ENCODE assay signal across 8 cellular contexts in the genomic region with DNA sequence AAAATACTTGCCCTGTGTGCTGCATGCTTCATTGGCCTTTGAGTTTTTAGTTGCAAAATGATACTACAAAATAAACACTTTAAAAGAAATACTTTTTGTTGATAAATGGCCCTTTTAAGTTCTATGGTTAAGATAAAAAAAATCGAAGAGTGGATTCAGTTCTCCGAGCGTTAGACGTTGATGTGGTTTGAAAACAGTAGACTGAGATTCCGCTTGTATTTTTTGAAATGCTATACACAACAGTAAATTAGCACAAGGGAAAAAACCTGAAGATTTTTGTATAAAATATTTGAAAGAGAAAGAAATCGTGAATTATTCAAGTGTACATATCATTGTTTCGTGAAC. TPM values are rescaled to one million over a fixed set of nuclear protein-coding genes. Genes with fewer than 3 reads are reported as not detected.
DNase-seq lines count a peak whose midpoint lies in the region; ATAC-seq, FAIRE-seq and TF ChIP-seq lines count a peak whose summit lies in the region.

No MANE protein-coding gene starts in this region.

- H3K36me3 ChIP-seq in cardiac muscle cell (no peaks in the 10 kb centered on the region), K562 (ENCODE audit: control insufficient read depth, insufficient read depth, low read length) (peaks cover 37% of the 10 kb centered on the region), mesendoderm (ENCODE audit: control insufficient read depth, insufficient read depth, low read length) (no peaks in the 10 kb centered on the region), upper lobe of right lung (no peaks in the 10 kb centered on the region)

- H3K9me3 ChIP-seq in cardiac muscle cell (ENCODE audit: low read depth), result no peaks in the 10 kb centered on the region
- H3K9me3 ChIP-seq in K562 (replicated peaks; ENCODE audit: control insufficient read depth, insufficient read depth, low read depth, low read length), result no peaks in the 10 kb centered on the region
- no peaks in the 10 kb centered on the region for H3K9me3 ChIP-seq in upper lobe of right lung

- no peak overlapping the region for H3K4ac ChIP-seq in mesendoderm (ENCODE audit: low read depth, low read length)

- CTCF ChIA-PET in K562 (lab: Yijun Ruan, JAX; ENCODE audit: low intra/inter-chr PET ratio), result no interaction called here

- peaks cover 78% of the 10 kb centered on the region for H3K79me2 ChIP-seq in K562 (ENCODE audit: control insufficient read depth, insufficient read depth, low read length)
- peaks cover 33% of the 10 kb centered on the region for H3K79me2 ChIP-seq in mesendoderm (ENCODE audit: control insufficient read depth, insufficient read depth, low read length)

- H3K56ac ChIP-seq in mesendoderm (ENCODE audit: low read length), result no peak overlapping the region

- ATAC-seq in left cardiac atrium (no peak), K562 (no peak), upper lobe of right lung (no peak), HG03097 (IDR thresholded peaks at IDR 0.05; ENCODE audit: low FRiP score, unreplicated experiment) (no peak)

- no peak overlapping the region for H3K27ac ChIP-seq in cardiac muscle cell
- H3K27ac ChIP-seq in K562 (ENCODE audit: extremely low read depth, low read depth, low read length), result peak overlapping the region; percentile 98; the same call in 2 of the 3 replicates
- no peak overlapping the region for H3K27ac ChIP-seq in mesendoderm (ENCODE audit: low read depth, low read length)
- H3K27ac ChIP-seq in upper lobe of right lung, result peak overlapping the region; percentile 100

- peak overlapping the region; percentile 37 to 85; a peak in 3 of 4 replicates for H3K9ac ChIP-seq in K562 (ENCODE audit: insufficient read depth in 1 of 2, low read depth in 2 of 2, low read length in 2 of 2)
- peak overlapping the region; percentile 75 for H3K9ac ChIP-seq in mesendoderm (ENCODE audit: low read length)

- H4K8ac ChIP-seq in mesendoderm (ENCODE audit: low read depth, low read length), result no peak overlapping the region

- no peak overlapping the region for H4K5ac ChIP-seq in mesendoderm (ENCODE audit: low read length)

- H3K9me1 ChIP-seq in K562 (ENCODE audit: control insufficient read depth, insufficient read depth, low read length), result peaks cover 4% of the 10 kb centered on the region

- H3K18ac ChIP-seq in mesendoderm (ENCODE audit: low read length), result no peak overlapping the region

- H2BK5ac ChIP-seq in mesendoderm (ENCODE audit: low read length), result no peak overlapping the region

- no peak for TF ChIP-seq EP300 in K562 (IDR thresholded peaks at IDR 0.05; ENCODE audit: low read length)

- DNase-seq in cardiac muscle cell (ENCODE audit: low read depth in 1 of 2, low spot score in 1 of 2) (no peak), left cardiac atrium (no peak), K562 (ENCODE audit: extremely low read depth in 1 of 4, low spot score in 3 of 4) (no peak), mesendoderm (no peak), upper lobe of right lung (no peak), SKM-1 treated with dmso at 0.1 percent for 144 hours (lab: John Stamatoyannopoulos, UW; ENCODE audit: unreplicated experiment) (no peak), H4 (ENCODE audit: low spot score) (no peak)

- no peak for TF ChIP-seq POLR2A in K562 (conservative IDR thresholded peaks at IDR 0.05)

- no peak overlapping the region for H2AFZ ChIP-seq in K562 (ENCODE audit: low read depth, low read length)

- TSS peak; percentile 34 for BruUV-seq in K562 (replicated peaks; lab: Mats Ljungman, UMichigan)

- FAIRE-seq in K562 (lab: Jason Lieb, UNC), result no peak

- H3K4me1 ChIP-seq in cardiac muscle cell (ENCODE audit: low read depth), result peaks cover 35% of the 10 kb centered on the region
- peaks cover 17 to 49% of the 10 kb centered on the region in 2 experiments for H3K4me1 ChIP-seq in K562 (replicated peaks in 1 of 2; ENCODE audit: control insufficient read depth in 2 of 2, insufficient read depth in 2 of 2, low read length in 2 of 2)
- H3K4me1 ChIP-seq in mesendoderm (ENCODE audit: control insufficient read depth, low read depth, low read length), result peaks cover 14% of the 10 kb centered on the region
- peaks cover 44% of the 10 kb centered on the region for H3K4me1 ChIP-seq in upper lobe of right lung

- POLR2A ChIA-PET in K562 (lab: Yijun Ruan, JAX), result interaction anchor here (0.6 to 1.1 kb wide), 2 partner anchors 123 to 133 kb away, joined by 3 read pairs; no protein-coding TSS in a partner anchor

- TF ChIP-seq CTCF in cardiac muscle cell (IDR thresholded peaks at IDR 0.05; ENCODE audit: low read depth, low read length) (no peak), K562 (IDR thresholded peaks at IDR 0.05 in 2 of 3, conservative IDR thresholded peaks at IDR 0.05 in 1 of 3; ENCODE audit: insufficient read depth in 2 of 3, low read depth in 1 of 3, low read length in 3 of 3) (no peak), upper lobe of right lung (IDR thresholded peaks at IDR 0.05) (no peak)

- WGBS in K562 (ENCODE audit: insufficient coverage, low coverage, missing lambda C conversion rate), result 0% methylated on average over 7 of the region's 7 CpGs
- WGBS in mesendoderm (ENCODE audit: extremely low coverage, insufficient coverage, low lambda C conversion rate), result 100% methylated on average over 6 of the region's 7 CpGs

- H3K79me1 ChIP-seq in mesendoderm (ENCODE audit: low read length), result peaks cover 16% of the 10 kb centered on the region

- in situ Hi-C loops in K562 (cut with MboI), result no loop called here

- H2BK120ac ChIP-seq in mesendoderm (ENCODE audit: low read depth, low read length), result no peak overlapping the region

- intact Hi-C loops in left cardiac atrium (cut with DNase I) (loop anchor here (2.0 to 10.0 kb wide), 4 partner anchors 85 to 165 kb away; no protein-coding TSS in a partner anchor), K562 (cut with micrococcal nuclease) (loop anchor here (1.0 to 5.0 kb wide), 4 partner anchors 85 to 165 kb away; no protein-coding TSS in a partner anchor), upper lobe of right lung (cut with DNase I) (no loop called here)

- no peaks in the 10 kb centered on the region for H3K27me3 ChIP-seq in cardiac muscle cell
- no peaks in the 10 kb centered on the region for H3K27me3 ChIP-seq in K562 (ENCODE audit: control insufficient read depth in 2 of 2, insufficient read depth in 2 of 2, low read length in 2 of 2)
- no peaks in the 10 kb centered on the region for H3K27me3 ChIP-seq in mesendoderm (ENCODE audit: insufficient read depth, low read length, poor library complexity)
- no peaks in the 10 kb centered on the region for H3K27me3 ChIP-seq in upper lobe of right lung

- no peak overlapping the region for H3K23ac ChIP-seq in mesendoderm (ENCODE audit: low read length)

- H2BK15ac ChIP-seq in mesendoderm (replicated peaks; ENCODE audit: low read depth), result no peak overlapping the region

- H3K4me3 ChIP-seq in cardiac muscle cell (peak overlapping the region; percentile 58), K562 (peak overlapping the region; percentile 89), mesendoderm (ENCODE audit: low read length) (no peak overlapping the region), upper lobe of right lung (peak overlapping the region; percentile 83)

- H2AK5ac ChIP-seq in mesendoderm (ENCODE audit: low read length), result no peak overlapping the region

- TF ChIP-seq RAD21 in K562 (CRISPR knock-in tag; conservative IDR thresholded peaks at IDR 0.05 in 1 of 2, IDR thresholded peaks at IDR 0.05 in 1 of 2), result no peak

- H4K20me1 ChIP-seq in K562 (replicated peaks; ENCODE audit: control insufficient read depth, insufficient read depth, low read length), result peaks cover 15% of the 10 kb centered on the region

- peak overlapping the region; percentile 96 for H3K4me2 ChIP-seq in K562 (ENCODE audit: insufficient read depth, low read length)
- peak overlapping the region; percentile 98 for H3K4me2 ChIP-seq in mesendoderm (ENCODE audit: low read length)

TF ChIP-seq in K562, 482 proteins besides CTCF, POLR2A, EP300 and RAD21:
- TF ChIP-seq, protein P1, sequence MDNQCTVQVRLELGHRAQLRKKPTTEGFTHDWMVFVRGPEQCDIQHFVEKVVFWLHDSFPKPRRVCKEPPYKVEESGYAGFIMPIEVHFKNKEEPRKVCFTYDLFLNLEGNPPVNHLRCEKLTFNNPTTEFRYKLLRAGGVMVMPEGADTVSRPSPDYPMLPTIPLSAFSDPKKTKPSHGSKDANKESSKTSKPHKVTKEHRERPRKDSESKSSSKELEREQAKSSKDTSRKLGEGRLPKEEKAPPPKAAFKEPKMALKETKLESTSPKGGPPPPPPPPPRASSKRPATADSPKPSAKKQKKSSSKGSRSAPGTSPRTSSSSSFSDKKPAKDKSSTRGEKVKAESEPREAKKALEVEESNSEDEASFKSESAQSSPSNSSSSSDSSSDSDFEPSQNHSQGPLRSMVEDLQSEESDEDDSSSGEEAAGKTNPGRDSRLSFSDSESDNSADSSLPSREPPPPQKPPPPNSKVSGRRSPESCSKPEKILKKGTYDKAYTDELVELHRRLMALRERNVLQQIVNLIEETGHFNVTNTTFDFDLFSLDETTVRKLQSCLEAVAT (IDR thresholded peaks at IDR 0.05), result peak in 1 of 2 experiments; percentile 30; a peak in 1 of 4 replicates
- no peak for TF ChIP-seq NR2C2 (CRISPR knock-in tag; IDR thresholded peaks at IDR 0.05)
- TF ChIP-seq NR2C2 (tag; IDR thresholded peaks at IDR 0.05), result no peak

RNA-seq across cellular contexts. Expression of gene BMP2K, which starts 1.4 kb away (rescaled TPM):
- 7.3 and 14.6 TPM in 2 replicates for total RNA-seq in cardiac muscle cell
- 5.4 and 9.4 TPM in 2 replicates for polyA plus RNA-seq in cardiac muscle cell
- total RNA-seq in left cardiac atrium, result 10 to 100 TPM; 41.3 to 46.3 TPM
- total RNA-seq in K562 (2011; cell fraction: chromatin; rRNA removed; ENCODE audit: low replicate concordance), result 277 and 609 TPM in 2 replicates
- 85.4 and 124 TPM in 2 replicates for total RNA-seq in K562 (2011; cell fraction: nucleolus; rRNA removed)
- total RNA-seq in K562 (2011; cell fraction: nucleoplasm; rRNA removed), result 181 and 239 TPM in 2 replicates
- 87.6 and 88.6 TPM in 2 replicates for total RNA-seq in K562 (2014; rRNA removed)
- total RNA-seq in K562 (2014; rRNA removed; fragmentation: Illumina TruSeq; extraction: Trizol), result 141 and 176 TPM in 2 replicates
- total RNA-seq in K562 (2015; rRNA removed; fragmentation: Illumina TruSeq; extraction: Trizol), result 202 and 217 TPM in 2 replicates
- 104 and 120 TPM in 2 replicates for total RNA-seq in K562 (2021)
- polyA plus RNA-seq in K562 (2011; rRNA removed), result 125 and 150 TPM in 2 replicates
- 51.4 and 56.4 TPM in 2 replicates for polyA plus RNA-seq in K562 (2011; cell fraction: cytosol; rRNA removed)
- 185 and 191 TPM in 2 replicates for polyA plus RNA-seq in K562 (2011; cell fraction: nucleus; rRNA removed)
- polyA plus RNA-seq in K562 (2012), result 52.6 and 57.6 TPM in 2 replicates
- 96.8 and 104 TPM in 2 replicates for polyA plus RNA-seq in K562 (2014; fragmentation: Illumina TruSeq; extraction: Trizol)
- polyA plus RNA-seq in K562 (2014; fragmentation: Nextera tagmentation; extraction: Ambion mirVana), result 10 to 100 TPM; 17.0 to 24.0 TPM
- polyA plus RNA-seq in K562 (2014; rRNA removed), result 76.3 and 85.8 TPM in 2 replicates
- polyA minus RNA-seq in K562 (2011; rRNA and poly(A)+ RNA removed), result 321 and 336 TPM in 2 replicates
- polyA minus RNA-seq in K562 (2011; cell fraction: cytosol; rRNA and poly(A)+ RNA removed), result 69.5 and 101 TPM in 2 replicates
- polyA minus RNA-seq in K562 (2011; cell fraction: nucleus; rRNA and poly(A)+ RNA removed), result 312 and 418 TPM in 2 replicates
- polyA plus RNA-seq in mesendoderm (2013, experiment 1 of 2), result 23.0 TPM
- 20.7 TPM for polyA plus RNA-seq in mesendoderm (2013, experiment 2 of 2)
- total RNA-seq in upper lobe of right lung, result 45.6 TPM
- total RNA-seq in H4 (2014; rRNA removed; shearing (Covaris generic)), result 8.9 and 23.7 TPM in 2 replicates

Comparison
In these comparisons a context has a peak if more than half of its experiments do, and no peak if none do; other contexts are left out.
1. H3K27ac ChIP-seq: peak in K562 (single experiment) and upper lobe of right lung (single experiment); none in cardiac muscle cell (single experiment) and mesendoderm (single experiment).